In genomic region chr5:10913846-10914245, GRCh38 we compare ENCODE assay signal across 9 cellular contexts.
A peak's percentile ranks its signal among the peaks of the same experiment; 100 is the strongest.
DNase-seq lines count a peak whose midpoint lies in the region; ATAC-seq and TF ChIP-seq lines count a peak whose summit lies in the region.
"Had no signal": no experiment of that assay in that cellular context is flagged by ENCODE, and none has a peak within 500 bp of the region (broad histone marks: within the 10 kb centered on the region; RNA-seq: fewer than 3 reads in every experiment).

No MANE protein-coding gene starts in this region.

- H3K27me3 ChIP-seq in tibial artery, result no peaks in the 10 kb centered on the region
- H3K27me3 ChIP-seq: SJCRH30 had no signal

- peak; percentile 86 for DNase-seq in AG04449 (ENCODE audit: low read depth, low spot score)
- DNase-seq in SKM-1 (lab: John Stamatoyannopoulos, UW; ENCODE audit: unreplicated experiment), result peak; percentile 40
- peak; percentile 77 for DNase-seq in glomerular visceral epithelial cell (ENCODE audit: extremely low spot score)
- DNase-seq in mesenteric fat pad (ENCODE audit: low spot score), result no peak
- no peak for DNase-seq in tibial artery
- DNase-seq: SJCRH30 had no signal

- H3K4me3 ChIP-seq in AG04449 (ENCODE audit: low read depth, low read length) (no peak overlapping the region), tibial artery (no peak overlapping the region)
- H3K4me3 ChIP-seq: SJCRH30 had no signal

- intact Hi-C loops in tibial artery (cut with DNase I; ENCODE audit: low total_unique reads), result no loop called here

- no peaks in the 10 kb centered on the region for H3K36me3 ChIP-seq in tibial artery
- H3K36me3 ChIP-seq: SJCRH30 had no signal

- H3K4me1 ChIP-seq in tibial artery, result no peaks in the 10 kb centered on the region
- H3K4me1 ChIP-seq: SJCRH30 had no signal

- CTCF ChIA-PET in AG04449 (lab: Yijun Ruan, JAX), result no interaction called here

- peak; percentile 47 for ATAC-seq in HG02885 (IDR thresholded peaks at IDR 0.05; ENCODE audit: poor library complexity, unreplicated experiment)
- ATAC-seq in GM19351 (IDR thresholded peaks at IDR 0.05; ENCODE audit: unreplicated experiment), result no peak
- no peak for ATAC-seq in HG03139 (IDR thresholded peaks at IDR 0.05; ENCODE audit: unreplicated experiment)

- POLR2A ChIA-PET in AG04449 (lab: Yijun Ruan, JAX), result interaction anchor here (1.2 kb wide), 1 partner anchor 153 kb away, joined by 5 read pairs; the partner anchor contains the start of gene DAP

- H3K27ac ChIP-seq in tibial artery, result no peak overlapping the region
- H3K27ac ChIP-seq: SJCRH30 had no signal

- no peaks in the 10 kb centered on the region for H3K9me3 ChIP-seq in tibial artery
- H3K9me3 ChIP-seq: SJCRH30 had no signal

- TF ChIP-seq CTCF in AG04449 (IDR thresholded peaks at IDR 0.05; ENCODE audit: insufficient read depth, low read length, missing control alignments) (no peak), tibial artery (IDR thresholded peaks at IDR 0.05) (no peak)

Comparison
In these comparisons a context has a peak if more than half of its experiments do, and no peak if none do; other contexts are left out.
1. DNase-seq: peak in AG04449 (single experiment), SKM-1 (single experiment) and glomerular visceral epithelial cell (single experiment); none in mesenteric fat pad (single experiment) and tibial artery (0 of 2).